36 cellular contexts compared by ENCODE assay signal in genomic region chr5:159833846-159834245, GRCh38.
"Had no signal": no experiment of that assay in that cellular context is flagged by ENCODE, and none has a peak within 500 bp of the region (broad histone marks: within the 10 kb centered on the region; RNA-seq: fewer than 3 reads in every experiment).

No MANE protein-coding gene starts in this region.

- H3K36me3 ChIP-seq: adrenal gland, cardiac muscle cell, neutrophil, ovary, right lobe of liver, thoracic aorta, WERI-Rb-1 had no signal

- H3K27ac Mint-ChIP-seq: activated naive CD4-positive, alpha-beta T cell treated with anti-CD3 and anti-CD28 coated beads for 36 hours; activated naive CD8-positive, alpha-beta T cell treated with anti-CD3 and anti-CD28 coated beads for 36 hours; activated T-helper 1 cell treated with anti-CD3 and anti-CD28 coated beads, Interleukin-12 subunit alpha, Interleukin-12 subunit beta, Interleukin-2, Interleukin-4 antibody, amounts not matched to agents 30 ng/mL and 10 ng/mL and 1 ng/mL, durations not matched to agents 14 hours and 24 hours and 36 hours; effector memory CD8-positive, alpha-beta T cell; nephron progenitor cell; progenitor cell of endocrine pancreas; stimulated activated naive CD8-positive, alpha-beta T cell treated with anti-CD3 and anti-CD28 coated beads, Interleukin-15, Interleukin-2, amounts not matched to agents 100 ng/mL and 50 ng/mL, for 24 hours had no signal

- DNase-seq: activated CD4-positive, alpha-beta T cell treated with anti-CD3 and anti-CD28 coated beads for 48 hours; activated CD4-positive, alpha-beta T cell treated with anti-CD3 and anti-CD28 coated beads, Interleukin-2, amount 50 U/mL, for 48 hours; activated CD8-positive, alpha-beta memory T cell treated with anti-CD3 and anti-CD28 coated beads, Interleukin-2, amount 50 U/mL, for 4 hours; activated effector memory CD4-positive, alpha-beta T cell treated with anti-CD3 and anti-CD28 coated beads, Interleukin-2, amount 50 U/mL, for 16 hours; activated naive CD4-positive, alpha-beta T cell treated with anti-CD3 and anti-CD28 coated beads for 36 hours; activated naive CD8-positive, alpha-beta T cell treated with anti-CD3 and anti-CD28 coated beads for 36 hours; activated T-cell treated with anti-CD3 and anti-CD28 coated beads, Interleukin-2, amount 50 U/mL, for 1 hour; adrenal gland; aorta; body of pancreas; cerebellar nuclear complex; dorsolateral prefrontal cortex; effector memory CD8-positive, alpha-beta T cell; foreskin fibroblast; head of caudate nucleus; hippocampal formation; left cardiac atrium; left ventricle myocardium superior; nephron progenitor cell; ovary; right lobe of liver; stimulated activated CD4-positive, alpha-beta T cell treated with anti-CD3 and anti-CD28 coated beads, Interleukin-12 subunit alpha, Interleukin-12 subunit beta, amount 100 ng/mL, for 4 hours; stimulated activated CD4-positive, alpha-beta T cell treated with anti-CD3 and anti-CD28 coated beads, Interleukin-4, amount 100 ng/mL, for 1 hour; trophoblast cell; WERI-Rb-1 had no signal

- H3K4me3 Mint-ChIP-seq: activated naive CD4-positive, alpha-beta T cell treated with anti-CD3 and anti-CD28 coated beads for 36 hours; activated naive CD8-positive, alpha-beta T cell treated with anti-CD3 and anti-CD28 coated beads for 36 hours; activated T-helper 1 cell treated with anti-CD3 and anti-CD28 coated beads, Interleukin-12 subunit alpha, Interleukin-12 subunit beta, Interleukin-2, Interleukin-4 antibody, amounts not matched to agents 30 ng/mL and 10 ng/mL and 1 ng/mL, durations not matched to agents 14 hours and 24 hours and 36 hours; effector memory CD8-positive, alpha-beta T cell; nephron progenitor cell; stimulated activated naive CD8-positive, alpha-beta T cell treated with anti-CD3 and anti-CD28 coated beads, Interleukin-15, Interleukin-2, amounts not matched to agents 100 ng/mL and 50 ng/mL, for 24 hours had no signal

- H3K27me3 Mint-ChIP-seq: progenitor cell of endocrine pancreas had no signal

- H3K9me3 Mint-ChIP-seq: nephron progenitor cell had no signal

- H3K27ac ChIP-seq: adrenal gland, body of pancreas, cardiac muscle cell, coronary artery, dorsolateral prefrontal cortex, neutrophil, ovary, right lobe of liver, skin epidermis, thoracic aorta, WERI-Rb-1 had no signal

- H3K9me3 ChIP-seq: adrenal gland, body of pancreas, neutrophil, ovary, right lobe of liver, thoracic aorta had no signal

- H3K27me3 ChIP-seq: adrenal gland, body of pancreas, cardiac muscle cell, dorsolateral prefrontal cortex, ovary, right lobe of liver had no signal

- FAIRE-seq: keratinocyte, TTC549, urothelium cell line had no signal

- H3K4me1 ChIP-seq: adrenal gland, body of pancreas, right lobe of liver had no signal

- H3K4me3 ChIP-seq: adrenal gland, body of pancreas, cardiac muscle cell, coronary artery, dorsolateral prefrontal cortex, ovary, right lobe of liver, skin epidermis, thoracic aorta had no signal

- H3K36me3 Mint-ChIP-seq: activated naive CD8-positive, alpha-beta T cell treated with anti-CD3 and anti-CD28 coated beads for 36 hours had no signal

- H3K4me1 Mint-ChIP-seq: activated naive CD8-positive, alpha-beta T cell treated with anti-CD3 and anti-CD28 coated beads for 36 hours; nephron progenitor cell had no signal
